Comparison of ENCODE assay signal across 20 cellular contexts in the genomic region with DNA sequence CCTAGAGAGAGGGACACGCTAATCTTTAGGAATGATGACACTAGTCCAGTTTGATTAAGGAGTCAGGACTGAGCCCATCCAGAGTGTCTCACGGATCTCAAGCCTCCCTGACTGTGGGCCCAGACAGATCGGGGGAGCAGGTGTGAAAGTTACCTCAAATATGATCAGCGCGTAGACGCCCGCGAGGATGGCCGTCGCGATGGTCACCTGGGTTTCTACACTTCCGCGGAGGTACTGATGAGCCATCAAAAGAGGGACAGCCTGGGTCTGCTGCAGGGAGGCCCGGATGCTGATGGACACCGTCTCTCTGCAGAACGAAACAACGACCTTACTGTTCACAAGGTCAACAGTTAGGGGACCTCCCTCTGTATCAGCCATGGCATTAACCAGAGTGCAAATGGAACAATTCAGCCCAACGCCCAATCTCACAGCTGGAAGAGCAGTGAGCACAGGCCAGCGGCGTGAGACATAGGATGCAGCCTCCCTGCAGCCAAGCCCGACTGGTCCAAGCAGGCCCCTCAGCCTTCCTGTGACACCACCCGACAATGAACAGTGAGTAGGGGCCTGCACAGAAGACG.
DNase-seq lines count a peak whose midpoint lies in the region; ATAC-seq, FAIRE-seq and TF ChIP-seq lines count a peak whose summit lies in the region.
"Had no signal": no experiment of that assay in that cellular context is flagged by ENCODE, and none has a peak within 500 bp of the region (broad histone marks: within the 10 kb centered on the region; RNA-seq: fewer than 3 reads in every experiment).

No MANE protein-coding gene starts in this region.

- H3K27ac Mint-ChIP-seq in activated T-helper 1 cell treated with anti-CD3 and anti-CD28 coated beads, Interleukin-12 subunit alpha, Interleukin-12 subunit beta, Interleukin-2, Interleukin-4 antibody, amounts not matched to agents 30 ng/mL and 10 ng/mL and 1 ng/mL, durations not matched to agents 14 hours and 24 hours and 36 hours, result no peak overlapping the region
- H3K27ac Mint-ChIP-seq: B cell; CD8-positive, alpha-beta memory T cell; GM23338; HFFc6; IgD-negative memory B cell had no signal

- TF ChIP-seq POLR2A in esophagus muscularis mucosa (IDR thresholded peaks at IDR 0.05; ENCODE audit: low read depth), result no peak

- WGBS in esophagus muscularis mucosa, result 87% methylated on average over 21 of the region's 23 CpGs

- TF ChIP-seq CTCF in bronchial epithelial cell (IDR thresholded peaks at IDR 0.05; ENCODE audit: insufficient read depth, low read length, severe bottlenecking), result no peak
- TF ChIP-seq CTCF in esophagus muscularis mucosa (IDR thresholded peaks at IDR 0.05), result no peak

- intact Hi-C loops in esophagus muscularis mucosa (cut with DNase I) (no loop called here), head of caudate nucleus (cut with DNase I) (no loop called here)
- intact Hi-C loops in activated T-helper 1 cell treated with anti-CD3 and anti-CD28 coated beads, Interleukin-12 subunit alpha, Interleukin-12 subunit beta, Interleukin-2, Interleukin-4 antibody, amounts not matched to agents 30 ng/mL and 10 ng/mL and 1 ng/mL, durations not matched to agents 14 hours and 24 hours and 36 hours (cut with micrococcal nuclease), result no loop called here

- H3K4me3 ChIP-seq in bronchial epithelial cell (ENCODE audit: low read depth, low read length) (no peak overlapping the region), esophagus muscularis mucosa (no peak overlapping the region)
- H3K4me3 ChIP-seq: BLaER1 treated with 17β-estradiol and CSF1 and Interleukin-3, amounts not matched to agents 10 nM and 100 nM; GM23338 had no signal

- H3K36me3 ChIP-seq in bronchial epithelial cell (ENCODE audit: control insufficient read depth, insufficient read depth, low read length) (no peaks in the 10 kb centered on the region), esophagus muscularis mucosa (no peaks in the 10 kb centered on the region)
- H3K36me3 ChIP-seq: BLaER1 treated with 17β-estradiol and CSF1 and Interleukin-3, amounts not matched to agents 10 nM and 100 nM had no signal

- no peak for TF ChIP-seq EP300 in esophagus muscularis mucosa (IDR thresholded peaks at IDR 0.05)

- H3K36me3 Mint-ChIP-seq in activated T-helper 1 cell treated with anti-CD3 and anti-CD28 coated beads, Interleukin-12 subunit alpha, Interleukin-12 subunit beta, Interleukin-2, Interleukin-4 antibody, amounts not matched to agents 30 ng/mL and 10 ng/mL and 1 ng/mL, durations not matched to agents 14 hours and 24 hours and 36 hours (ENCODE audit: low read depth), result no peaks in the 10 kb centered on the region
- H3K36me3 Mint-ChIP-seq: CD8-positive, alpha-beta memory T cell; IgD-negative memory B cell had no signal

- no peaks in the 10 kb centered on the region for H3K4me1 ChIP-seq in esophagus muscularis mucosa

- no peaks in the 10 kb centered on the region for H3K9me3 ChIP-seq in esophagus muscularis mucosa

- H3K4me1 Mint-ChIP-seq in activated T-helper 1 cell treated with anti-CD3 and anti-CD28 coated beads, Interleukin-12 subunit alpha, Interleukin-12 subunit beta, Interleukin-2, Interleukin-4 antibody, amounts not matched to agents 30 ng/mL and 10 ng/mL and 1 ng/mL, durations not matched to agents 14 hours and 24 hours and 36 hours (ENCODE audit: low read depth), result no peaks in the 10 kb centered on the region
- H3K4me1 Mint-ChIP-seq: B cell; CD8-positive, alpha-beta memory T cell; GM23338; IgD-negative memory B cell had no signal

- H3K27ac ChIP-seq in esophagus muscularis mucosa (replicated peaks in 1 of 4), result no peak overlapping the region
- H3K27ac ChIP-seq: BLaER1 treated with 17β-estradiol and CSF1 and Interleukin-3, amounts not matched to agents 10 nM and 100 nM had no signal

- DNase-seq in bronchial epithelial cell (ENCODE audit: low read depth) (no peak), esophagus muscularis mucosa (ENCODE audit: extremely low spot score) (peak; percentile 72), mesenteric fat pad (ENCODE audit: low spot score) (peak; percentile 81), head of caudate nucleus (no peak)
- DNase-seq in activated T-helper 1 cell treated with anti-CD3 and anti-CD28 coated beads, Interleukin-12 subunit alpha, Interleukin-12 subunit beta, Interleukin-2, Interleukin-4 antibody, amounts not matched to agents 30 ng/mL and 10 ng/mL and 1 ng/mL, durations not matched to agents 14 hours and 24 hours and 36 hours (ENCODE audit: low spot score), result no peak
- DNase-seq: CD8-positive, alpha-beta memory T cell; COR-L47; H7; HFFc6 had no signal

- no peak for ATAC-seq in GM21360 (IDR thresholded peaks at IDR 0.05; ENCODE audit: unreplicated experiment)
- ATAC-seq: GM23338, HCT116, HepG2 had no signal

- no peaks in the 10 kb centered on the region for H3K27me3 Mint-ChIP-seq in activated T-helper 1 cell treated with anti-CD3 and anti-CD28 coated beads, Interleukin-12 subunit alpha, Interleukin-12 subunit beta, Interleukin-2, Interleukin-4 antibody, amounts not matched to agents 30 ng/mL and 10 ng/mL and 1 ng/mL, durations not matched to agents 14 hours and 24 hours and 36 hours (ENCODE audit: insufficient read depth)
- H3K27me3 Mint-ChIP-seq: B cell; CD8-positive, alpha-beta memory T cell; IgD-negative memory B cell had no signal

- peak; percentile 60 for FAIRE-seq in bronchial epithelial cell (lab: Jason Lieb, UNC)
- FAIRE-seq: D721Med, G401.6, GM12891, GM18507, HepG2 had no signal

- H3K4me3 Mint-ChIP-seq in activated T-helper 1 cell treated with anti-CD3 and anti-CD28 coated beads, Interleukin-12 subunit alpha, Interleukin-12 subunit beta, Interleukin-2, Interleukin-4 antibody, amounts not matched to agents 30 ng/mL and 10 ng/mL and 1 ng/mL, durations not matched to agents 14 hours and 24 hours and 36 hours, result no peak overlapping the region
- H3K4me3 Mint-ChIP-seq: B cell; CD8-positive, alpha-beta memory T cell; GM23338; HFFc6; IgD-negative memory B cell had no signal

- no peaks in the 10 kb centered on the region for H3K9me3 Mint-ChIP-seq in activated T-helper 1 cell treated with anti-CD3 and anti-CD28 coated beads, Interleukin-12 subunit alpha, Interleukin-12 subunit beta, Interleukin-2, Interleukin-4 antibody, amounts not matched to agents 30 ng/mL and 10 ng/mL and 1 ng/mL, durations not matched to agents 14 hours and 24 hours and 36 hours

- H3K27me3 ChIP-seq in bronchial epithelial cell (ENCODE audit: control insufficient read depth, insufficient read depth, low read length), result no peaks in the 10 kb centered on the region
- H3K27me3 ChIP-seq in esophagus muscularis mucosa, result no peaks in the 10 kb centered on the region
- H3K27me3 ChIP-seq: BLaER1 treated with 17β-estradiol and CSF1 and Interleukin-3, amounts not matched to agents 10 nM and 100 nM had no signal

Comparison
In these comparisons a context has a peak if more than half of its experiments do, and no peak if none do; other contexts are left out.
1. DNase-seq: peak in esophagus muscularis mucosa (single experiment) and mesenteric fat pad (single experiment); none in bronchial epithelial cell (single experiment), activated T-helper 1 cell treated with anti-CD3 and anti-CD28 coated beads, Interleukin-12 subunit alpha, Interleukin-12 subunit beta, Interleukin-2, Interleukin-4 antibody, amounts not matched to agents 30 ng/mL and 10 ng/mL and 1 ng/mL, durations not matched to agents 14 hours and 24 hours and 36 hours (single experiment) and head of caudate nucleus (0 of 42).